Comparison of ENCODE assay signal across 1 cellular context in genomic region chr7:6008668-6009611, GRCh38.
TF ChIP-seq lines count a peak whose summit lies in the region.

Gene AIMP2, plus strand, starts transcription at chr7:6009272. Its CDS starts 92 bp downstream, at chr7:6009364.
Gene PMS2, minus strand, starts transcription at chr7:6009049. Its CDS starts 30 bp downstream, at chr7:6009019.

TF ChIP-seq in HepG2, 621 proteins besides CTCF, POLR2A, EP300 and RAD21 (continued from another document):
- peak; percentile 100 for TF ChIP-seq MXD1 (CRISPR knock-in tag; IDR thresholded peaks at IDR 0.05)
- peak; percentile 99 for TF ChIP-seq ETV6 (CRISPR knock-in tag; conservative IDR thresholded peaks at IDR 0.05)
- peak; percentile 88 for TF ChIP-seq ZNF296 (CRISPR knock-in tag; conservative IDR thresholded peaks at IDR 0.05)
- no peak for TF ChIP-seq RERE (CRISPR knock-in tag; IDR thresholded peaks at IDR 0.05; ENCODE audit: low read depth)
- peak; percentile 97 for TF ChIP-seq TFDP1 (CRISPR knock-in tag; IDR thresholded peaks at IDR 0.05; ENCODE audit: borderline replicate concordance)
